8 cellular contexts compared by ENCODE assay signal in the genomic region with DNA sequence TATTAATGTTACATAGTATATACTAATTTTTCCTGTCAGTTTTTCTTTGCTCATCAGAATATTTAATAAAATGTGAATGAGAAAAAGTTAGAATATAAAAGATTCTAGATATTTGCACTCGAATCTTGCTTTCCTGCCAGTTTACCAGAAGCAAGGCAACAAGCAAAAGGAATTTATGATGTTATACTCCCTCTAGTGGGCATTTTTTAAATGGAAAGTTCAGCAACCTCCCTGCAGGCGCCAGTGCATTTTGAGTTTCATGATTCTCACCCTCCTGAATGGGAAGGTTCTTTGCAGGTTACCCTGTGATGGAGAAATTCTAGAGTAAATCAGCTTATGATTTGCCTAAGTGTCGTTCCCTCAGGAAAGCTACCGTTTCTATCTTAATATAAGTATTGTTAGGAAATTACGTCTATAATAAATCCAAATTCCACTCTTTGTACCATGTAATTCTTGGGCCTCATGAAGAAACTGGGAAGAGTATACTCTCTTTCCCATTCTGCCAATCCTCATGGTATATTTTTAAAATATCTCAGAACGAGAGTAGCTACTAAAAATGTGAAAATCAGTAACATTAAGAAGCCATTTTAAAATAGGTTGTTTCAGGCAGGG.
A peak's percentile ranks its signal among the peaks of the same experiment; 100 is the strongest.
DNase-seq lines count a peak whose midpoint lies in the region; TF ChIP-seq lines count a peak whose summit lies in the region.

No MANE protein-coding gene starts in this region.

- no peak overlapping the region for H2BK20ac ChIP-seq in H9 (ENCODE audit: low read depth, low read length, poor library complexity, severe bottlenecking)

- CTCF ChIA-PET in activated CD4-positive, alpha-beta T cell treated with anti-CD3 and anti-CD28 coated beads, Interleukin-2, amount 10 ng/mL, durations not matched to agents 7 days and 5 days (lab: Charles Lee), result no interaction called here

- H3K56ac ChIP-seq in H9 (ENCODE audit: insufficient read length, low read depth, low read length), result no peak overlapping the region
- H3K56ac ChIP-seq in mesendoderm (ENCODE audit: low read length), result no peak overlapping the region

- no peak overlapping the region for H3K14ac ChIP-seq in H9 (ENCODE audit: insufficient read depth, low read length)

- intact Hi-C loops in activated CD4-positive, alpha-beta T cell treated with anti-CD3 and anti-CD28 coated beads, Interleukin-2, amount 10 ng/mL, durations not matched to agents 24 days and 14 days (cut with micrococcal nuclease), result loop anchor here (2.0 kb wide), 1 partner anchor 745 kb away; no protein-coding TSS in a partner anchor

- H3K4ac ChIP-seq in H9 (ENCODE audit: low read depth, low read length), result no peak overlapping the region
- H3K4ac ChIP-seq in mesendoderm (ENCODE audit: low read depth, low read length), result no peak overlapping the region

- H4K20me1 ChIP-seq in H9 (ENCODE audit: control insufficient read depth, insufficient read depth, insufficient read length), result no peaks in the 10 kb centered on the region

- no peaks in the 10 kb centered on the region for H3K27me3 Mint-ChIP-seq in activated CD4-positive, alpha-beta T cell treated with anti-CD3 and anti-CD28 coated beads, Interleukin-2, amount 10 ng/mL, durations not matched to agents 24 days and 14 days
- peaks cover 3% of the 10 kb centered on the region for H3K27me3 Mint-ChIP-seq in activated CD4-positive, alpha-beta T cell treated with anti-CD3 and anti-CD28 coated beads, Interleukin-2, amount 10 ng/mL, durations not matched to agents 7 days and 5 days
- no peaks in the 10 kb centered on the region for H3K27me3 Mint-ChIP-seq in H9 (ENCODE audit: low read depth)

- H3K79me1 ChIP-seq in H9 (ENCODE audit: insufficient read depth, low read depth, low read length, poor library complexity, severe bottlenecking) (no peaks in the 10 kb centered on the region), mesendoderm (ENCODE audit: low read length) (no peaks in the 10 kb centered on the region)

- H3K4me1 Mint-ChIP-seq in activated CD4-positive, alpha-beta T cell treated with anti-CD3 and anti-CD28 coated beads, Interleukin-2, amount 10 ng/mL, durations not matched to agents 24 days and 14 days, result no peaks in the 10 kb centered on the region
- H3K4me1 Mint-ChIP-seq in activated CD4-positive, alpha-beta T cell treated with anti-CD3 and anti-CD28 coated beads, Interleukin-2, amount 10 ng/mL, durations not matched to agents 7 days and 5 days, result no peaks in the 10 kb centered on the region
- H3K4me1 Mint-ChIP-seq in H9, result peaks cover 15 to 16% of the 10 kb centered on the region in 2 experiments

- H3K4me3 Mint-ChIP-seq in activated CD4-positive, alpha-beta T cell treated with anti-CD3 and anti-CD28 coated beads, Interleukin-2, amount 10 ng/mL, durations not matched to agents 24 days and 14 days, result no peak overlapping the region
- no peak overlapping the region for H3K4me3 Mint-ChIP-seq in activated CD4-positive, alpha-beta T cell treated with anti-CD3 and anti-CD28 coated beads, Interleukin-2, amount 10 ng/mL, durations not matched to agents 7 days and 5 days
- no peak overlapping the region for H3K4me3 Mint-ChIP-seq in H9

- no peak overlapping the region for H3T11ph ChIP-seq in H9 (ENCODE audit: low read length)

- no peak overlapping the region for H3K23ac ChIP-seq in H9 (ENCODE audit: insufficient read length, low read depth, low read length)
- H3K23ac ChIP-seq in mesendoderm (ENCODE audit: low read length), result no peak overlapping the region

- H3K27ac Mint-ChIP-seq in activated CD4-positive, alpha-beta T cell treated with anti-CD3 and anti-CD28 coated beads, Interleukin-2, amount 10 ng/mL, durations not matched to agents 24 days and 14 days, result no peak overlapping the region
- H3K27ac Mint-ChIP-seq in activated CD4-positive, alpha-beta T cell treated with anti-CD3 and anti-CD28 coated beads, Interleukin-2, amount 10 ng/mL, durations not matched to agents 7 days and 5 days, result no peak overlapping the region
- no peak overlapping the region for H3K27ac Mint-ChIP-seq in H9

- no peaks in the 10 kb centered on the region for H3K36me3 Mint-ChIP-seq in activated CD4-positive, alpha-beta T cell treated with anti-CD3 and anti-CD28 coated beads, Interleukin-2, amount 10 ng/mL, durations not matched to agents 24 days and 14 days (ENCODE audit: low read depth)
- no peaks in the 10 kb centered on the region for H3K36me3 Mint-ChIP-seq in activated CD4-positive, alpha-beta T cell treated with anti-CD3 and anti-CD28 coated beads, Interleukin-2, amount 10 ng/mL, durations not matched to agents 7 days and 5 days (ENCODE audit: low read depth)
- H3K36me3 Mint-ChIP-seq in H9 (ENCODE audit: insufficient read depth in 1 of 3, low read depth in 3 of 3), result no peaks in the 10 kb centered on the region

- H3K23me2 ChIP-seq in H9 (ENCODE audit: insufficient read length, low read depth, low read length, poor library complexity, severe bottlenecking), result no peaks in the 10 kb centered on the region

- no peak overlapping the region for H3K4me2 ChIP-seq in H9 (ENCODE audit: insufficient read depth, insufficient read length, low read length)
- H3K4me2 ChIP-seq in mesendoderm (ENCODE audit: low read length), result no peak overlapping the region

- H3K9ac ChIP-seq in H9 (ENCODE audit: extremely low read depth, insufficient read length, low read length) (no peak overlapping the region), mesendoderm (ENCODE audit: low read length) (no peak overlapping the region)

- H4K91ac ChIP-seq in H9 (ENCODE audit: insufficient read length, low read depth, low read length), result no peak overlapping the region

- no peaks in the 10 kb centered on the region for H3K9me3 Mint-ChIP-seq in activated CD4-positive, alpha-beta T cell treated with anti-CD3 and anti-CD28 coated beads, Interleukin-2, amount 10 ng/mL, durations not matched to agents 24 days and 14 days
- no peaks in the 10 kb centered on the region for H3K9me3 Mint-ChIP-seq in activated CD4-positive, alpha-beta T cell treated with anti-CD3 and anti-CD28 coated beads, Interleukin-2, amount 10 ng/mL, durations not matched to agents 7 days and 5 days
- no peaks in the 10 kb centered on the region for H3K9me3 Mint-ChIP-seq in H9

- peak; percentile 91 for TF ChIP-seq CTCF in H9 (conservative IDR thresholded peaks at IDR 0.05)

- no peak overlapping the region for H2BK5ac ChIP-seq in H9 (ENCODE audit: insufficient read length, low read length)
- no peak overlapping the region for H2BK5ac ChIP-seq in mesendoderm (ENCODE audit: low read length)

- no peak overlapping the region for H2BK15ac ChIP-seq in H9 (ENCODE audit: low read depth, low read length)
- H2BK15ac ChIP-seq in mesendoderm (replicated peaks; ENCODE audit: low read depth), result no peak overlapping the region

- H3K4me3 ChIP-seq in mesendoderm (ENCODE audit: low read length), result no peak overlapping the region

- no peak overlapping the region for H2BK12ac ChIP-seq in H9 (ENCODE audit: insufficient read length, low read depth, low read length)

- H3K9me3 ChIP-seq in H9 (ENCODE audit: control insufficient read depth, low read depth, low read length), result no peaks in the 10 kb centered on the region

- H3K27me3 ChIP-seq in H9 (ENCODE audit: insufficient read depth, low read length) (no peaks in the 10 kb centered on the region), mesendoderm (ENCODE audit: insufficient read depth, low read length, poor library complexity) (no peaks in the 10 kb centered on the region)

- H3K4me1 ChIP-seq in H9 (ENCODE audit: insufficient read depth, low read length) (no peaks in the 10 kb centered on the region; the same call in 1 of the 2 replicates), mesendoderm (ENCODE audit: control insufficient read depth, low read depth, low read length) (no peaks in the 10 kb centered on the region)

- H4K8ac ChIP-seq in H9 (replicated peaks; ENCODE audit: insufficient read length, low read depth, low read length), result no peak overlapping the region
- H4K8ac ChIP-seq in mesendoderm (ENCODE audit: low read depth, low read length), result no peak overlapping the region

- POLR2A ChIA-PET in activated CD4-positive, alpha-beta T cell treated with anti-CD3 and anti-CD28 coated beads, Interleukin-2, amount 10 ng/mL, durations not matched to agents 7 days and 5 days (lab: Charles Lee), result no interaction called here

- H2BK120ac ChIP-seq in H9 (ENCODE audit: low read depth, low read length, poor library complexity, severe bottlenecking), result no peak overlapping the region
- H2BK120ac ChIP-seq in mesendoderm (ENCODE audit: low read depth, low read length), result no peak overlapping the region

- no peak overlapping the region for H3K27ac ChIP-seq in H9 (ENCODE audit: insufficient read length, low read depth, low read length)
- H3K27ac ChIP-seq in mesendoderm (ENCODE audit: low read depth, low read length), result no peak overlapping the region

- H3K18ac ChIP-seq in H9 (ENCODE audit: insufficient read length, low read depth, low read length) (no peak overlapping the region), mesendoderm (ENCODE audit: low read length) (no peak overlapping the region)

- H2AK5ac ChIP-seq in H9 (ENCODE audit: insufficient read length, low read length), result no peak overlapping the region
- H2AK5ac ChIP-seq in mesendoderm (ENCODE audit: low read length), result no peak overlapping the region

- H3K79me2 ChIP-seq in H9 (ENCODE audit: insufficient read depth, low read length) (no peaks in the 10 kb centered on the region), mesendoderm (ENCODE audit: control insufficient read depth, insufficient read depth, low read length) (no peaks in the 10 kb centered on the region)

- H3K36me3 ChIP-seq in mesendoderm (ENCODE audit: control insufficient read depth, insufficient read depth, low read length), result no peaks in the 10 kb centered on the region

- WGBS in H9 (ENCODE audit: extremely low coverage, insufficient read length, low lambda C conversion rate), result no CpG with 5 or more reads among the region's 6 CpGs
- WGBS in mesendoderm (ENCODE audit: extremely low coverage, insufficient coverage, low lambda C conversion rate), result no CpG with 5 or more reads among the region's 6 CpGs

- DNase-seq in activated CD4-positive, alpha-beta T cell treated with anti-CD3 and anti-CD28 coated beads, Interleukin-2, amount 10 ng/mL, durations not matched to agents 24 days and 14 days, result peak; percentile 59
- no peak for DNase-seq in activated CD4-positive, alpha-beta T cell treated with anti-CD3 and anti-CD28 coated beads, Interleukin-2, amount 10 ng/mL, durations not matched to agents 7 days and 5 days
- DNase-seq in H9, result no peak
- DNase-seq in LHCN-M2 (ENCODE audit: low read depth), result peak; percentile 73
- peak; percentile 79 for DNase-seq in OCI-M1 (lab: John Stamatoyannopoulos, UW)
- DNase-seq in dermis blood vessel endothelial cell, result peak; percentile 88
- DNase-seq in mesendoderm, result peak; percentile 67
- no peak for DNase-seq in stimulated activated CD4-positive, alpha-beta T cell treated with anti-CD3 and anti-CD28 coated beads, Interleukin-1b, Interleukin-23, amount 100 ng/mL, for 48 hours

- H2AFZ ChIP-seq in H9 (ENCODE audit: low read length), result no peak overlapping the region

- no peak overlapping the region for H4K5ac ChIP-seq in H9 (ENCODE audit: insufficient read length, low read depth, low read length)
- no peak overlapping the region for H4K5ac ChIP-seq in mesendoderm (ENCODE audit: low read length)

Comparison
In these comparisons a context has a peak if more than half of its experiments do, and no peak if none do; other contexts are left out.
1. DNase-seq: peak in activated CD4-positive, alpha-beta T cell treated with anti-CD3 and anti-CD28 coated beads, Interleukin-2, amount 10 ng/mL, durations not matched to agents 24 days and 14 days (single experiment), LHCN-M2 (single experiment), OCI-M1 (single experiment), dermis blood vessel endothelial cell (single experiment) and mesendoderm (single experiment); none in activated CD4-positive, alpha-beta T cell treated with anti-CD3 and anti-CD28 coated beads, Interleukin-2, amount 10 ng/mL, durations not matched to agents 7 days and 5 days (single experiment), H9 (single experiment) and stimulated activated CD4-positive, alpha-beta T cell treated with anti-CD3 and anti-CD28 coated beads, Interleukin-1b, Interleukin-23, amount 100 ng/mL, for 48 hours (single experiment).